In the genomic region with DNA sequence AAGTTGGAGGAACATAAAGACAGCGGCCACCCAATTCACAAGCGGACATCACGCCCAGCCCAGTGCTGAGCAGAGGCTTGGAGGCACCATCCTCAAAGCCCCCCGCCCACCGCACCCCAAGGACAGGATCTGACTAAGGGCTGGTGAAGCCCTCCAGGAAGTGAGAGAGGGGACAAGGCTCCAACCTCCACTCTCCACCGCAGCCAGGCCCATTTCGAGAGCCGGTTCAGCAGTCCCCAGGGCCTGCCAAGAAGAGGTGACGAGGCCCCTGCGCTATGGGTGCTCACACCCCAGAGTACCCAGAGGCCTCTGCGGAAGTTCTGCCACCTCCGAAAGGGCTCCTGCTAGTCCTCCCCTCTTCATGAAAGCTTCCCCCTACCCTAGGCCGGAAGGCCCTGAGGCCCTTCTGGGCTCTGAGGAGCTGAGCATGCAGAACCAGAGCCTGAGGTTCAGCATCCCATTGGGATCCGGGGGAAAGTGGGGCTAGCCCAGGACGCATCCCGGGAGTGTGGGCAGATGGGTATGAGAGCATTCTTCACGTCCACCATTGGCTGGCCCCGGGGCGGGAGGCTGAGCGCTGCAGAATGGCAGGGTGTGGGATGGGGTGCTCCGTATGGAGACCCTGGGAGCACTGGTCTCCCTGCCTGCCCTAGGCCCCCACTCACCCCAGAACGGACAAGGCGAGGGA, we compare ENCODE assay signal across 11 cellular contexts. TPM values are rescaled to one million over a fixed set of nuclear protein-coding genes. Genes with fewer than 3 reads are reported as not detected.
DNase-seq lines count a peak whose midpoint lies in the region; ATAC-seq and TF ChIP-seq lines count a peak whose summit lies in the region.
"Had no signal": no experiment of that assay in that cellular context is flagged by ENCODE, and none has a peak within 500 bp of the region (broad histone marks: within the 10 kb centered on the region; RNA-seq: fewer than 3 reads in every experiment).

No MANE protein-coding gene starts in this region.

- no peak overlapping the region for H3K4ac ChIP-seq in H9 (ENCODE audit: low read depth, low read length)

- H3K23ac ChIP-seq in H9 (ENCODE audit: insufficient read length, low read depth, low read length), result no peak overlapping the region

- H3K27ac Mint-ChIP-seq in H9 (no peak overlapping the region), nephron progenitor cell (no peak overlapping the region)
- H3K27ac Mint-ChIP-seq: activated T-helper 2 cell treated with anti-CD3 and anti-CD28 coated beads, Interferon-gamma antibody, Interleukin-2, Interleukin-4, amounts not matched to agents 10 μg/mL and 5 μg/mL and 100 μg/mL, durations not matched to agents 14 hours and 24 hours and 36 hours; dendritic cell treated with granulocyte-macrophage colony-stimulating factor and Interleukin-4, amounts not matched to agents 40 ng/mL and 50 ng/mL, for 4 days had no signal

- no peak overlapping the region for H3T11ph ChIP-seq in H9 (ENCODE audit: low read length)

- no peak overlapping the region for H3K27ac ChIP-seq in BLaER1 treated with 17β-estradiol and CSF1 and Interleukin-3, amounts not matched to agents 10 nM and 100 nM
- H3K27ac ChIP-seq in H9 (ENCODE audit: insufficient read length, low read depth, low read length) (no peak overlapping the region), dorsolateral prefrontal cortex (peak overlapping the region in 5 of 59 donors; percentile 46 to 97 (median 58))

- peak overlapping the region; percentile 33 to 66 (median 55); a peak in 15 of 20 replicates for H3K4me3 ChIP-seq in BLaER1 treated with 17β-estradiol and CSF1 and Interleukin-3, amounts not matched to agents 10 nM and 100 nM
- H3K4me3 ChIP-seq in dorsolateral prefrontal cortex, result peak overlapping the region in 57 of 59 donors; percentile 6 to 68 (median 54)

- no peaks in the 10 kb centered on the region; a peak in 1 of 7 replicates for H3K36me3 Mint-ChIP-seq in H9 (ENCODE audit: insufficient read depth in 1 of 3, low read depth in 3 of 3)
- no peaks in the 10 kb centered on the region for H3K36me3 Mint-ChIP-seq in nephron progenitor cell (ENCODE audit: low read depth)

- WGBS in H9 (ENCODE audit: extremely low coverage, insufficient read length, low lambda C conversion rate), result no CpG with 5 or more reads among the region's 23 CpGs

- H2BK15ac ChIP-seq in H9 (ENCODE audit: low read depth, low read length), result no peak overlapping the region

- TF ChIP-seq CTCF in H9 (conservative IDR thresholded peaks at IDR 0.05) (no peak), dorsolateral prefrontal cortex (IDR thresholded peaks at IDR 0.05 in 54 of 56, conservative IDR thresholded peaks at IDR 0.05 in 2 of 56; ENCODE audit: low read depth in 1 of 56, partially characterized antibody in 56 of 56) (no peak), nephron progenitor cell (IDR thresholded peaks at IDR 0.05) (no peak)

- no peaks in the 10 kb centered on the region for H3K36me3 ChIP-seq in BLaER1 treated with 17β-estradiol and CSF1 and Interleukin-3, amounts not matched to agents 10 nM and 100 nM

- no peak overlapping the region for H3K18ac ChIP-seq in H9 (ENCODE audit: insufficient read length, low read depth, low read length)

- DNase-seq in H9 (no peak), dorsolateral prefrontal cortex (no peak), nephron progenitor cell (no peak), NOMO-1 treated with DMSO at 0.1 percent for 48 hours (lab: John Stamatoyannopoulos, UW; ENCODE audit: unreplicated experiment) (no peak), T-helper 9 cell (no peak)

- H4K20me1 ChIP-seq in BLaER1 treated with 17β-estradiol and CSF1 and Interleukin-3, amounts not matched to agents 10 nM and 100 nM, result peaks cover 0 to 78% (median 33%) of the 10 kb centered on the region in 11 experiments; a peak in 20 of 22 replicates
- no peaks in the 10 kb centered on the region for H4K20me1 ChIP-seq in H9 (ENCODE audit: control insufficient read depth, insufficient read depth, insufficient read length)

- no peaks in the 10 kb centered on the region for H3K9me3 ChIP-seq in BLaER1 treated with 17β-estradiol and CSF1 and Interleukin-3, amounts not matched to agents 10 nM and 100 nM (replicated peaks in 1 of 11)
- H3K9me3 ChIP-seq in H9 (ENCODE audit: control insufficient read depth, low read depth, low read length), result no peaks in the 10 kb centered on the region

- H2AFZ ChIP-seq in H9 (ENCODE audit: low read length), result no peak overlapping the region

- no peak overlapping the region for H2BK12ac ChIP-seq in H9 (ENCODE audit: insufficient read length, low read depth, low read length)

- ATAC-seq in HG03097 (IDR thresholded peaks at IDR 0.05; ENCODE audit: low FRiP score, unreplicated experiment), result no peak
- no peak for ATAC-seq in HG02885 (IDR thresholded peaks at IDR 0.05; ENCODE audit: poor library complexity, unreplicated experiment)

- H2BK120ac ChIP-seq in H9 (ENCODE audit: low read depth, low read length, poor library complexity, severe bottlenecking), result no peak overlapping the region

- H3K27me3 Mint-ChIP-seq in H9 (ENCODE audit: low read depth) (peaks cover 83% of the 10 kb centered on the region), nephron progenitor cell (ENCODE audit: low read depth, poor library complexity) (peaks cover 79% of the 10 kb centered on the region)

- H3K14ac ChIP-seq in H9 (ENCODE audit: insufficient read depth, low read length), result no peak overlapping the region

- no peak overlapping the region for H4K5ac ChIP-seq in H9 (ENCODE audit: insufficient read length, low read depth, low read length)

- no peak overlapping the region for H2BK20ac ChIP-seq in H9 (ENCODE audit: low read depth, low read length, poor library complexity, severe bottlenecking)

- H3K79me2 ChIP-seq in H9 (ENCODE audit: insufficient read depth, low read length), result no peaks in the 10 kb centered on the region; the same call in 1 of the 2 replicates

- peaks cover 63 to 100% (median 98%) of the 10 kb centered on the region in 10 experiments for H3K4me1 ChIP-seq in BLaER1 treated with 17β-estradiol and CSF1 and Interleukin-3, amounts not matched to agents 10 nM and 100 nM
- H3K4me1 ChIP-seq in H9 (ENCODE audit: insufficient read depth, low read length), result peaks cover 13% of the 10 kb centered on the region; the same call in 1 of the 2 replicates

- intact Hi-C loops in dorsolateral prefrontal cortex (cut with DNase I), result no loop called here

- no peaks in the 10 kb centered on the region for H3K79me1 ChIP-seq in H9 (ENCODE audit: insufficient read depth, low read depth, low read length, poor library complexity, severe bottlenecking)

- no peaks in the 10 kb centered on the region for H3K9me3 Mint-ChIP-seq in H9
- no peaks in the 10 kb centered on the region for H3K9me3 Mint-ChIP-seq in nephron progenitor cell
- H3K9me3 Mint-ChIP-seq: activated T-helper 2 cell treated with anti-CD3 and anti-CD28 coated beads, Interferon-gamma antibody, Interleukin-2, Interleukin-4, amounts not matched to agents 10 μg/mL and 5 μg/mL and 100 μg/mL, durations not matched to agents 14 hours and 24 hours and 36 hours; dendritic cell treated with granulocyte-macrophage colony-stimulating factor and Interleukin-4, amounts not matched to agents 40 ng/mL and 50 ng/mL, for 4 days had no signal

- no peak overlapping the region for H2AK5ac ChIP-seq in H9 (ENCODE audit: insufficient read length, low read length)

- peaks cover 50 to 65% of the 10 kb centered on the region in 2 experiments for H3K4me1 Mint-ChIP-seq in H9
- H3K4me1 Mint-ChIP-seq in nephron progenitor cell, result peaks cover 80% of the 10 kb centered on the region

- peak overlapping the region in 3 of 11 experiments; percentile 8 to 54 (median 35); a peak in 4 of 22 replicates for H3K9ac ChIP-seq in BLaER1 treated with 17β-estradiol and CSF1 and Interleukin-3, amounts not matched to agents 10 nM and 100 nM
- H3K9ac ChIP-seq in H9 (ENCODE audit: extremely low read depth, insufficient read length, low read length), result peak overlapping the region; percentile 3

- H3K4me2 ChIP-seq in BLaER1 treated with 17β-estradiol and CSF1 and Interleukin-3, amounts not matched to agents 10 nM and 100 nM, result peak overlapping the region; percentile 80 to 97 (median 94)
- peak overlapping the region; percentile 48 for H3K4me2 ChIP-seq in H9 (ENCODE audit: insufficient read depth, insufficient read length, low read length)

- H4K8ac ChIP-seq in H9 (replicated peaks; ENCODE audit: insufficient read length, low read depth, low read length), result no peak overlapping the region

- no peak overlapping the region for H4K91ac ChIP-seq in H9 (ENCODE audit: insufficient read length, low read depth, low read length)

- peak overlapping the region; percentile 54 to 83; a peak in 4 of 5 replicates for H3K4me3 Mint-ChIP-seq in H9
- H3K4me3 Mint-ChIP-seq in nephron progenitor cell, result peak overlapping the region; percentile 57
- H3K4me3 Mint-ChIP-seq: dendritic cell treated with granulocyte-macrophage colony-stimulating factor and Interleukin-4, amounts not matched to agents 40 ng/mL and 50 ng/mL, for 4 days had no signal

- H3K56ac ChIP-seq in H9 (ENCODE audit: insufficient read length, low read depth, low read length), result no peak overlapping the region

- H2BK5ac ChIP-seq in H9 (ENCODE audit: insufficient read length, low read length), result no peak overlapping the region

- peaks cover 20% of the 10 kb centered on the region for H3K23me2 ChIP-seq in H9 (ENCODE audit: insufficient read length, low read depth, low read length, poor library complexity, severe bottlenecking)

- peaks cover 43 to 58% (median 50%) of the 10 kb centered on the region in 11 experiments for H3K27me3 ChIP-seq in BLaER1 treated with 17β-estradiol and CSF1 and Interleukin-3, amounts not matched to agents 10 nM and 100 nM
- H3K27me3 ChIP-seq in H9 (ENCODE audit: insufficient read depth, low read length) (peaks cover 7% of the 10 kb centered on the region; the same call in 1 of the 2 replicates), dorsolateral prefrontal cortex (peaks cover 0 to 71% (median 40%) of the 10 kb centered on the region in 45 donors)

RNA-seq across cellular contexts. Expression of a gene that starts 2.5 kb away (rescaled TPM):
- 5.3 and 5.6 TPM in 2 replicates for total RNA-seq in H9 (2021)
- total RNA-seq in dorsolateral prefrontal cortex, result 10 to 100 TPM in 59 of 120 experiments, 1 to 10 TPM in 61; 2.8 to 17.8 (median 9.9) TPM
- total RNA-seq: activated T-helper 2 cell treated with anti-CD3 and anti-CD28 coated beads, Interferon-gamma antibody, Interleukin-2, Interleukin-4, amounts not matched to agents 10 μg/mL and 5 μg/mL and 100 μg/mL, durations not matched to agents 14 hours and 24 hours and 36 hours; HT-29 had no signal
